ENCODE assay signal across 10 cellular contexts in the genomic region with DNA sequence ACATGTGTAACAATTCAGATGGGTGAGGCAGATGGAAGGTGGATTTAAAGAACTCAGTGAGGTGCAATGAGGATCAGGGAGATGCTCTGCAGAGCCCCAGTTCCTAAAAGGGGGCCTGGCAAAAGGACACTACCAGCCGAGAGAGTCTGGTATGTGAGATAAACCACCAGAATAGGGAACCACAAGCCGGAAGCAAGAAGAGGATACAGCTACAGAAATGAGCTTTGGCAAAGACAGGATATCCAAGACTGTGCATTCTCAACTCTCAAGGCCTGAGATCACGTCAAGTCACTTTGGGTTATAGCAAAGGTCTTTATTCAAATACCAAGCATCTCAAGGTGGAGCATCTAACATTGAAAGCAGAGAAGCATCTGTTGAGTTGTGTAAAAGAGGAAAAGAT.
A peak's percentile ranks its signal among the peaks of the same experiment; 100 is the strongest.
DNase-seq lines count a peak whose midpoint lies in the region; ATAC-seq and TF ChIP-seq lines count a peak whose summit lies in the region.
"Had no signal": no experiment of that assay in that cellular context is flagged by ENCODE, and none has a peak within 500 bp of the region (broad histone marks: within the 10 kb centered on the region; RNA-seq: fewer than 3 reads in every experiment).

No MANE protein-coding gene starts in this region.

- H3K4me3 ChIP-seq in PC-9: no peak overlapping the region

- no TSS peak for BruUV-seq in PC-9 (replicated peaks; lab: Mats Ljungman, UMichigan)

- peak overlapping the region in 2 of 5 donors; percentile 0 to 49 for H3K4me3 Mint-ChIP-seq in immature natural killer cell

- no peaks in the 10 kb centered on the region for H3K36me3 ChIP-seq in PC-9 (ENCODE audit: low read depth)

- H3K9me3 ChIP-seq in PC-9 (ENCODE audit: insufficient read depth, low read depth): no peaks in the 10 kb centered on the region

- H3K27me3 Mint-ChIP-seq in immature natural killer cell (ENCODE audit: low read depth in 3 of 3): no peaks in the 10 kb centered on the region

- peak; percentile 10 to 26 (median 23) for DNase-seq in immature natural killer cell
- no peak for DNase-seq in NCI-H1930 (lab: John Stamatoyannopoulos, UW)
- DNase-seq in PC-9: no peak
- DNase-seq in kidney tubule cell (ENCODE audit: low spot score): no peak
- DNase-seq in NCI-H2029 (lab: John Stamatoyannopoulos, UW): no peak
- DNase-seq: NCI-H2081 treated with DMSO at 0.1 percent for 48 hours, T1000 had no signal

- intact Hi-C loops in PC-9 (cut with micrococcal nuclease; ENCODE audit: unreplicated experiment): no loop called here

- no peaks in the 10 kb centered on the region for H3K27me3 ChIP-seq in PC-9 (ENCODE audit: insufficient read depth, low read depth)

- TF ChIP-seq CTCF in PC-9 (conservative IDR thresholded peaks at IDR 0.05): no peak

- POLR2A ChIA-PET in PC-9 (lab: Charles Lee; ENCODE audit: unreplicated experiment): no interaction called here

- no peak overlapping the region for H3K27ac ChIP-seq in PC-9

- H3K36me3 Mint-ChIP-seq in immature natural killer cell: no peaks in the 10 kb centered on the region

- peaks cover 35 to 61% of the 10 kb centered on the region in 2 donors for H3K4me1 Mint-ChIP-seq in immature natural killer cell

- ATAC-seq in GM18870 (IDR thresholded peaks at IDR 0.05; ENCODE audit: unreplicated experiment) (peak; percentile 96), GM21786 (IDR thresholded peaks at IDR 0.05; ENCODE audit: unreplicated experiment) (peak; percentile 97), HG03565 (IDR thresholded peaks at IDR 0.05; ENCODE audit: unreplicated experiment) (peak; percentile 87)

- H3F3A ChIP-seq in PC-9 (ENCODE audit: insufficient read depth, low read depth): no peaks in the 10 kb centered on the region

- H3K9me2 ChIP-seq in PC-9 (ENCODE audit: insufficient read depth): no peaks in the 10 kb centered on the region

- H3K4me2 ChIP-seq in PC-9: no peak overlapping the region

- no peaks in the 10 kb centered on the region for H3K4me1 ChIP-seq in PC-9 (replicated peaks; ENCODE audit: insufficient read depth)

- peaks cover 0 to 1% (median 0%) of the 10 kb centered on the region in 6 donors for H3K9me3 Mint-ChIP-seq in immature natural killer cell

- H3K27ac Mint-ChIP-seq in immature natural killer cell: peak overlapping the region in 4 of 6 donors; percentile 0 to 66 (median 24)

- CTCF ChIA-PET in PC-9 (lab: Charles Lee): no interaction called here

- no peaks in the 10 kb centered on the region for H3K79me2 ChIP-seq in PC-9 (ENCODE audit: low read depth)

- H2AFZ ChIP-seq in PC-9: no peak overlapping the region

- H4K20me1 ChIP-seq in PC-9 (ENCODE audit: insufficient read depth): no peaks in the 10 kb centered on the region

Comparison
In these comparisons a context has a peak if more than half of its experiments do, and no peak if none do; other contexts are left out.
1. DNase-seq: peak in immature natural killer cell (3 of 3); none in NCI-H1930 (0 of 2), PC-9 (0 of 2), kidney tubule cell (single experiment) and NCI-H2029 (single experiment).
2. Peak in every context shown above with its lines, with median percentiles within 50 percentile points of each other: ATAC-seq.